In the genomic region with DNA sequence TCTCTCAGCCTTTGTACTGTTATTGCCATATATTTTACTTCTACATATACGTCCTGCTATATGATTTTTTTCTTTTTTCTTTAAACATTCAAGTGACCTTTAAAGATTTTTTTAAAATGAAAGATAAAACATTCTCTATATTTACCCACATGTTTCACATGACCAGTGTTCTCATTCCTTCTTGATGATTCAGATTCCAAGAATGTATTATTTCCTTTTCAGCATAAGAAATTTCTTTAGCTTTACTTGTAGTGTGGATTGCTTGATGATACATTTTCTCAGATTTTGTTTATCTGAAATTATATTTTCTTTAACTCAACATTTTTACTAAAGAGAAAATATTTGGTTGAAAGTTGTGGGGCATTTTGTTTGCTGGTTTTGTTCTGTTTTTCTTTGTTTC, we compare ENCODE assay signal across 17 cellular contexts.
DNase-seq lines count a peak whose midpoint lies in the region; ATAC-seq and TF ChIP-seq lines count a peak whose summit lies in the region.
"Had no signal": no experiment of that assay in that cellular context is flagged by ENCODE, and none has a peak within 500 bp of the region (broad histone marks: within the 10 kb centered on the region; RNA-seq: fewer than 3 reads in every experiment).

No MANE protein-coding gene starts in this region.

- H2BK12ac ChIP-seq in neuronal stem cell (ENCODE audit: low read length), result no peak overlapping the region

- H3K79me1 ChIP-seq in neuronal stem cell (ENCODE audit: low read depth, low read length), result no peaks in the 10 kb centered on the region

- no peak overlapping the region for H3K18ac ChIP-seq in neuronal stem cell (ENCODE audit: low read length)

- no peak overlapping the region for H2AK5ac ChIP-seq in neuronal stem cell (ENCODE audit: low read depth, low read length)

- no peak overlapping the region for H2AFZ ChIP-seq in fibroblast of lung (ENCODE audit: low read length)
- H2AFZ ChIP-seq in neuronal stem cell (ENCODE audit: low read length), result no peak overlapping the region

- no CpG with 5 or more reads among the region's 1 CpG for WGBS in neuronal stem cell (ENCODE audit: extremely low coverage in 2 of 2, insufficient read length in 2 of 2, insufficient replicate concordance in 1 of 2), 2 donors

- no peak overlapping the region for H3K23ac ChIP-seq in neuronal stem cell (ENCODE audit: low read depth, low read length, poor library complexity)

- no peaks in the 10 kb centered on the region for H3K36me3 ChIP-seq in fibroblast of lung (ENCODE audit: control insufficient read depth, insufficient read depth, low read length)
- H3K36me3 ChIP-seq in neuronal stem cell (replicated peaks in 1 of 2; ENCODE audit: control insufficient read depth in 2 of 2, insufficient read depth in 2 of 2, low read length in 2 of 2), result no peaks in the 10 kb centered on the region

- H3K4me1 ChIP-seq in fibroblast of lung (ENCODE audit: control insufficient read depth, extremely low read depth, insufficient read depth, low read length) (no peaks in the 10 kb centered on the region), neuronal stem cell (ENCODE audit: control insufficient read depth in 2 of 2, insufficient read depth in 1 of 2, low read depth in 1 of 2, low read length in 2 of 2) (no peaks in the 10 kb centered on the region)

- no peak for TF ChIP-seq CTCF in fibroblast of lung (conservative IDR thresholded peaks at IDR 0.05 in 1 of 2, IDR thresholded peaks at IDR 0.05 in 1 of 2; ENCODE audit: low read depth in 1 of 2, low read length in 2 of 2)

- H3K4ac ChIP-seq in neuronal stem cell (ENCODE audit: low read length), result no peak overlapping the region

- DNase-seq in ELR (ENCODE audit: low read depth) (peak; percentile 91), SW 1271 (lab: John Stamatoyannopoulos, UW) (peak; percentile 12 to 52), fibroblast of lung (ENCODE audit: low read depth in 2 of 2) (peak; percentile 54 to 79), pulmonary artery endothelial cell (ENCODE audit: low read depth, low spot score) (peak; percentile 50), neuronal stem cell (ENCODE audit: low spot score) (no peak), HK-2 (ENCODE audit: unreplicated experiment) (no peak)
- DNase-seq in activated naive CD4-positive, alpha-beta T cell (lab: John Stamatoyannopoulos, UW), result no peak
- DNase-seq: activated CD4-positive, alpha-beta memory T cell treated with anti-CD3 and anti-CD28 coated beads, Interleukin-2, amount 10 ng/mL, durations not matched to agents 7 days and 5 days; activated naive CD4-positive, alpha-beta T cell treated with Interleukin-2 at 50 U/mL for 16 hours; hippocampal formation; NCI-H2081 treated with DMSO at 0.1 percent for 48 hours; posterior cingulate gyrus; stimulated activated CD4-positive, alpha-beta T cell treated with anti-CD3 and anti-CD28 coated beads, Interleukin-4, amount 100 ng/mL, for 24 hours; stimulated activated naive CD4-positive, alpha-beta T cell treated with Interleukin-2 at 50 U/mL for 16 hours; T-helper 17 cell had no signal

- H4K8ac ChIP-seq in neuronal stem cell (ENCODE audit: low read depth, low read length), result no peak overlapping the region

- no peaks in the 10 kb centered on the region for H3K9me3 ChIP-seq in fibroblast of lung (ENCODE audit: control insufficient read depth, insufficient read depth, low read depth, low read length)
- H3K9me3 ChIP-seq in neuronal stem cell (replicated peaks in 1 of 2; ENCODE audit: control insufficient read depth in 2 of 2, insufficient read depth in 1 of 2, low read depth in 1 of 2, low read length in 2 of 2), result no peaks in the 10 kb centered on the region

- H3K27me3 ChIP-seq in fibroblast of lung (ENCODE audit: control insufficient read depth, insufficient read depth, low read length), result no peaks in the 10 kb centered on the region
- H3K27me3 ChIP-seq in neuronal stem cell (ENCODE audit: control insufficient read depth in 3 of 3, insufficient read depth in 3 of 3, low read depth in 1 of 3, low read length in 3 of 3), result no peaks in the 10 kb centered on the region

- H3K14ac ChIP-seq in neuronal stem cell (ENCODE audit: low read length), result no peak overlapping the region

- H3K27ac ChIP-seq in fibroblast of lung (ENCODE audit: insufficient read depth, low read length) (no peak overlapping the region), neuronal stem cell (replicated peaks; ENCODE audit: low read length) (no peak overlapping the region)
- H3K27ac ChIP-seq: coronary artery had no signal

- H2BK120ac ChIP-seq in neuronal stem cell (ENCODE audit: low read depth, low read length), result no peak overlapping the region

- ATAC-seq in HG03095 (IDR thresholded peaks at IDR 0.05; ENCODE audit: unreplicated experiment), result no peak
- ATAC-seq: T-helper 17 cell had no signal

- H3K4me2 ChIP-seq in fibroblast of lung (ENCODE audit: extremely low read depth, insufficient read depth, low read length) (no peak overlapping the region), neuronal stem cell (ENCODE audit: insufficient read depth, low read length, poor library complexity, severe bottlenecking) (no peak overlapping the region)

- no peaks in the 10 kb centered on the region for H4K20me1 ChIP-seq in fibroblast of lung (ENCODE audit: control insufficient read depth, extremely low read depth, insufficient read depth, low read length)

- H3K9ac ChIP-seq in fibroblast of lung (ENCODE audit: insufficient read depth, low read length), result no peak overlapping the region
- no peak overlapping the region for H3K9ac ChIP-seq in neuronal stem cell (ENCODE audit: low read depth, low read length, poor library complexity)

- no peak overlapping the region for H4K91ac ChIP-seq in neuronal stem cell (ENCODE audit: low read depth, low read length, poor library complexity)

- H3K79me2 ChIP-seq in fibroblast of lung (ENCODE audit: control insufficient read depth, insufficient read depth, low read length), result no peaks in the 10 kb centered on the region

- no peak overlapping the region for H2BK5ac ChIP-seq in neuronal stem cell (ENCODE audit: low read length)

- no peak overlapping the region for H2BK15ac ChIP-seq in neuronal stem cell (ENCODE audit: low read length)

- H3K4me3 ChIP-seq in fibroblast of lung (replicated peaks in 1 of 4; ENCODE audit: control extremely low read depth in 1 of 4, insufficient read depth in 1 of 4, low read depth in 3 of 4, low read length in 4 of 4) (no peak overlapping the region), neuronal stem cell (ENCODE audit: low read length in 2 of 2) (no peak overlapping the region)
- H3K4me3 ChIP-seq: coronary artery had no signal

Comparison
In these comparisons a context has a peak if more than half of its experiments do, and no peak if none do; other contexts are left out.
1. DNase-seq: peak in ELR (single experiment), SW 1271 (2 of 2), fibroblast of lung (2 of 2) and pulmonary artery endothelial cell (single experiment); none in neuronal stem cell (single experiment), HK-2 (single experiment) and activated naive CD4-positive, alpha-beta T cell (0 of 4).